ENCODE assay signal across 9 cellular contexts in the genomic region with DNA sequence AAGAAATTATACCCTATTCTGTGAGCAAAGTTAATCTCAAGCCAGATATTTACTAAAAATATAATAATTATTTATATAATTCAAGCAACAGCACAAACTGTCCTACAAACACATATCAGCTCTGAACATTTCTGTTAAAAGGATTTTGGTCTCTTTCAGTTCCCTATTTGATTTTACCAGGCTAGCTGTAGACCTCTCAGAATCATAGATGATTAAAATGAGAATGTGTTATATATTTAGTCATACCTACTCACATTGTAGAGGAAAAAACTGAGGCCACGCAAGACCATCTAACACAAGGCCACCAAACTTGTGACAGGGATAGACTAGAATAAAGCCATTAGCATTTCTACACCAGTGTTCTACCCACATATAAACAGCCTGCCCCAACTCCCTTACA. TPM values are rescaled to one million over a fixed set of nuclear protein-coding genes. Genes with fewer than 3 reads are reported as not detected.
A peak's percentile ranks its signal among the peaks of the same experiment; 100 is the strongest.
DNase-seq lines count a peak whose midpoint lies in the region; ATAC-seq lines count a peak whose summit lies in the region.
"Had no signal": no experiment of that assay in that cellular context is flagged by ENCODE, and none has a peak within 500 bp of the region (broad histone marks: within the 10 kb centered on the region; RNA-seq: fewer than 3 reads in every experiment).

No MANE protein-coding gene starts in this region.

- H3K27me3 Mint-ChIP-seq in memory B cell: no peaks in the 10 kb centered on the region

- DNase-seq in memory B cell (ENCODE audit: low spot score in 2 of 2) (no peak), H4 (ENCODE audit: low spot score) (no peak), HUDEP-2 (lab: John Stamatoyannopoulos, UW; ENCODE audit: unreplicated experiment in 76 of 76) (no peak), NCI-H1694 treated with DMSO at 0.1 percent for 48 hours (lab: John Stamatoyannopoulos, UW) (no peak)
- DNase-seq: COR-L47, NCI-H2171 had no signal

- H3K27ac Mint-ChIP-seq in memory B cell: peak overlapping the region; percentile 53

- no peak overlapping the region for H3K4me3 Mint-ChIP-seq in memory B cell

- peaks cover 2% of the 10 kb centered on the region for H3K9me3 Mint-ChIP-seq in memory B cell

- peak; percentile 89 for ATAC-seq in GM18861 (IDR thresholded peaks at IDR 0.05; ENCODE audit: unreplicated experiment)
- peak; percentile 90 for ATAC-seq in GM21576 (IDR thresholded peaks at IDR 0.05; ENCODE audit: unreplicated experiment)
- peak; percentile 78 for ATAC-seq in HG03139 (IDR thresholded peaks at IDR 0.05; ENCODE audit: unreplicated experiment)
- no peak for ATAC-seq in memory B cell (ENCODE audit: low read depth)

- peaks cover 21% of the 10 kb centered on the region for H3K36me3 Mint-ChIP-seq in memory B cell

- H3K4me1 Mint-ChIP-seq in memory B cell: no peaks in the 10 kb centered on the region

RNA-seq across cellular contexts. Expression of gene ACKR4, which starts 28.5 kb away (rescaled TPM):
- total RNA-seq in H4 (2014; rRNA removed; shearing (Covaris generic)): not detected in 2 replicates

RNA-seq across cellular contexts. Expression of gene ACAD11, which starts 34.0 kb away (rescaled TPM):
- total RNA-seq in H4 (2014; rRNA removed; shearing (Covaris generic)): 10.4 and 11.8 TPM in 2 replicates

RNA-seq across cellular contexts. Expression of gene UBA5, which starts 34.5 kb away (rescaled TPM):
- 28.7 and 35.0 TPM in 2 replicates for total RNA-seq in H4 (2014; rRNA removed; shearing (Covaris generic))
